In the genomic region with DNA sequence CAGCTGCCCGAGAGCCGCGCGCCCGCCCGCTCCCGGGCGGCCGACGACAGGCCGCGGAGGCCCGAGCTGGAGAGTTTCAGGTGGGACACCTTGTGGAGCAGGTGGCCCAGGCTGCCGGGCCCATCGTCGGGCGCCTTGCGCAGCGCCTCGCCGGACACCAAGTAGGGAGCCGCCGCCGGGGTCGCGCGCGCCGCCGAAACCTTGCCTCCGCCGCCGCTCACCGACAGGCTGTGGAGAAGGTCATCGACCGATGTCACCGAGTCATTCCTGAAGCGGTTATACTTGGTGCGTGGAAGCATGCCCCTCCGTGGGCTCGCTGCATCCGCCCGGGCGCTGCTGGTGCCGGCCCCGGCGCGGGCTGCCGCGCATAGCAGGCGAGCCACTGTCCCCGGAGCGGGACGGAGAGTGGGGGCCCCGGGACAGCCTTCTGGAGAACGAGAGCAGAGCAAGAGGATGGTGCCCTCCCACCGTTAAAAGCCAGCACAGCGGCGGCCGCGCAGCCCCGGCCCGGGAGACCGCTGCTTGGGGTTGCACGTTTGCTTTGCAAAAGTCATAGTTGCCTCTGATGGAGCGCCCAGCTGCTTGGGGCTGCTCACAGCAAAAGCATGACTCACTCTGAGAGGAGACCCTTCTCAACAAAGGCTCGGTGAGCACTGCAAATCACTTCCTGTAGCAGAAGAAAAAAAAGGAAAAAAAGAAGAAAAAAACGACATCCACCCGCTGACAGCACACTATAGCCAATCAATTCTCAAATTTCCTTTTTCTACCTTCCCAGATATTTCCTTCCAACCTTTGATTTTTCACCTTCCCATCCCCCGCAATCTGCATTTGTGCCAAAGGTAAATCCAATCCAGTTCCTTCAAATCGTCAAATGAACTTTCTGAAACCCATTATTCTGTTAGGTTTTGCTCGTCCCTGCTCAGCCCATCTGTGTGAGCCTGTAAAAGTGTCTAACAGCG, we compare ENCODE assay signal across 8 cellular contexts. TPM values are rescaled to one million over a fixed set of nuclear protein-coding genes. Genes with fewer than 3 reads are reported as not detected.
A peak's percentile ranks its signal among the peaks of the same experiment; 100 is the strongest.
DNase-seq lines count a peak whose midpoint lies in the region; ATAC-seq, FAIRE-seq and TF ChIP-seq lines count a peak whose summit lies in the region.

A gene with protein sequence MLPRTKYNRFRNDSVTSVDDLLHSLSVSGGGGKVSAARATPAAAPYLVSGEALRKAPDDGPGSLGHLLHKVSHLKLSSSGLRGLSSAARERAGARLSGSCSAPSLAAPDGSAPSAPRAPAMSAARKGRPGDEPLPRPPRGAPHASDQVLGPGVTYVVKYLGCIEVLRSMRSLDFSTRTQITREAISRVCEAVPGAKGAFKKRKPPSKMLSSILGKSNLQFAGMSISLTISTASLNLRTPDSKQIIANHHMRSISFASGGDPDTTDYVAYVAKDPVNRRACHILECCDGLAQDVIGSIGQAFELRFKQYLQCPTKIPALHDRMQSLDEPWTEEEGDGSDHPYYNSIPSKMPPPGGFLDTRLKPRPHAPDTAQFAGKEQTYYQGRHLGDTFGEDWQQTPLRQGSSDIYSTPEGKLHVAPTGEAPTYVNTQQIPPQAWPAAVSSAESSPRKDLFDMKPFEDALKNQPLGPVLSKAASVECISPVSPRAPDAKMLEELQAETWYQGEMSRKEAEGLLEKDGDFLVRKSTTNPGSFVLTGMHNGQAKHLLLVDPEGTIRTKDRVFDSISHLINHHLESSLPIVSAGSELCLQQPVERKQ (minus strand): TSS at position 657 of the 959 bp plus-strand sequence. CDS start 358 bp downstream, at position 299.

- peaks cover 56% of the 10 kb centered on the region for H3K27me3 Mint-ChIP-seq in activated CD4-positive, alpha-beta memory T cell treated with anti-CD3 and anti-CD28 coated beads for 36 hours

- H3K4me3 Mint-ChIP-seq in activated CD4-positive, alpha-beta memory T cell treated with anti-CD3 and anti-CD28 coated beads for 36 hours: no peak within 1 kb of the TSS

- peak within 1 kb of the TSS; percentile 49 to 72 (median 69) for H3K9ac ChIP-seq in BLaER1 treated with 17β-estradiol and CSF1 and Interleukin-3, amounts not matched to agents 10 nM and 100 nM
- H3K9ac ChIP-seq in endothelial cell of umbilical vein (replicated peaks; ENCODE audit: extremely low read depth, insufficient read depth, low read length): peak within 1 kb of the TSS; percentile 84

- TF ChIP-seq CTCF in endothelial cell of umbilical vein (IDR thresholded peaks at IDR 0.05; ENCODE audit: extremely low read depth in 1 of 2, insufficient read depth in 1 of 2, low read depth in 1 of 2, low read length in 2 of 2): no peak

- peak within 1 kb of the TSS; percentile 63 to 87 (median 82) for H3K4me2 ChIP-seq in BLaER1 treated with 17β-estradiol and CSF1 and Interleukin-3, amounts not matched to agents 10 nM and 100 nM
- H3K4me2 ChIP-seq in endothelial cell of umbilical vein (ENCODE audit: insufficient read depth, low read length): peak within 1 kb of the TSS; percentile 89

- no peak within 1 kb of the TSS for H3K27ac Mint-ChIP-seq in activated CD4-positive, alpha-beta memory T cell treated with anti-CD3 and anti-CD28 coated beads for 36 hours

- H3K9me1 ChIP-seq in endothelial cell of umbilical vein (replicated peaks; ENCODE audit: control insufficient read depth, extremely low read depth, insufficient read depth, low read length): no peaks in the 10 kb centered on the region

- H4K20me1 ChIP-seq in BLaER1 treated with 17β-estradiol and CSF1 and Interleukin-3, amounts not matched to agents 10 nM and 100 nM: no peaks in the 10 kb centered on the region
- H4K20me1 ChIP-seq in endothelial cell of umbilical vein (replicated peaks; ENCODE audit: control insufficient read depth, extremely low read depth, insufficient read depth, low read length): no peaks in the 10 kb centered on the region

- H3K9me3 Mint-ChIP-seq in activated CD4-positive, alpha-beta memory T cell treated with anti-CD3 and anti-CD28 coated beads for 36 hours: no peaks in the 10 kb centered on the region

- POLR2A ChIA-PET in endothelial cell of umbilical vein (lab: Charles Lee): no interaction called here
- POLR2A ChIA-PET in activated CD4-positive, alpha-beta memory T cell treated with anti-CD3 and anti-CD28 coated beads for 36 hours (lab: Charles Lee): no interaction called here

- H3K27me3 ChIP-seq in BLaER1 treated with 17β-estradiol and CSF1 and Interleukin-3, amounts not matched to agents 10 nM and 100 nM: peaks cover 4 to 16% (median 12%) of the 10 kb centered on the region in 11 experiments; a peak in 18 of 22 replicates
- H3K27me3 ChIP-seq in endothelial cell of umbilical vein (ENCODE audit: control insufficient read depth in 2 of 2, insufficient read depth in 2 of 2, low read length in 2 of 2): peaks cover 15 to 26% of the 10 kb centered on the region in 2 experiments
- H3K27me3 ChIP-seq in neuron (ENCODE audit: insufficient read depth, low read length): no peaks in the 10 kb centered on the region

- no peaks in the 10 kb centered on the region for H3K36me3 Mint-ChIP-seq in activated CD4-positive, alpha-beta memory T cell treated with anti-CD3 and anti-CD28 coated beads for 36 hours

- no peaks in the 10 kb centered on the region for H3K36me3 ChIP-seq in BLaER1 treated with 17β-estradiol and CSF1 and Interleukin-3, amounts not matched to agents 10 nM and 100 nM
- H3K36me3 ChIP-seq in endothelial cell of umbilical vein (ENCODE audit: control insufficient read depth in 2 of 2, extremely low read depth in 1 of 2, insufficient read depth in 2 of 2, low read length in 2 of 2) (no peaks in the 10 kb centered on the region), neuron (ENCODE audit: insufficient read depth, low read length) (no peaks in the 10 kb centered on the region)

- H3K4me3 ChIP-seq in BLaER1 treated with 17β-estradiol and CSF1 and Interleukin-3, amounts not matched to agents 10 nM and 100 nM: peak within 1 kb of the TSS; percentile 41 to 64 (median 49)
- peak within 1 kb of the TSS; percentile 47 to 65 (median 64) for H3K4me3 ChIP-seq in endothelial cell of umbilical vein (replicated peaks in 1 of 3; ENCODE audit: insufficient read depth in 1 of 3, low read depth in 1 of 3, low read length in 3 of 3)
- H3K4me3 ChIP-seq in neuron (ENCODE audit: low read length): peak within 1 kb of the TSS; percentile 77

- no peak for TF ChIP-seq POLR2A in endothelial cell of umbilical vein (IDR thresholded peaks at IDR 0.05; ENCODE audit: low read depth, low read length)

- peak within 1 kb of the TSS; percentile 91 for H2AFZ ChIP-seq in endothelial cell of umbilical vein (ENCODE audit: low read depth, low read length)
- peak within 1 kb of the TSS; percentile 51 for H2AFZ ChIP-seq in neuron (ENCODE audit: low read depth, low read length)

- no peaks in the 10 kb centered on the region for H3K9me3 ChIP-seq in BLaER1 treated with 17β-estradiol and CSF1 and Interleukin-3, amounts not matched to agents 10 nM and 100 nM (replicated peaks in 1 of 11)
- H3K9me3 ChIP-seq in endothelial cell of umbilical vein (replicated peaks; ENCODE audit: control insufficient read depth, insufficient read depth, low read length) (no peaks in the 10 kb centered on the region), neuron (ENCODE audit: low read length) (no peaks in the 10 kb centered on the region)

- intact Hi-C loops in endothelial cell of umbilical vein (cut with micrococcal nuclease): no loop called here
- intact Hi-C loops in activated CD4-positive, alpha-beta memory T cell treated with anti-CD3 and anti-CD28 coated beads for 36 hours (cut with micrococcal nuclease): no loop called here

- H3K4me1 Mint-ChIP-seq in activated CD4-positive, alpha-beta memory T cell treated with anti-CD3 and anti-CD28 coated beads for 36 hours (ENCODE audit: low read depth): peaks cover 16% of the 10 kb centered on the region

- no TSS peak for BruUV-seq in endothelial cell of umbilical vein (replicated peaks; lab: Mats Ljungman, UMichigan)

- peak; percentile 83 for FAIRE-seq in endothelial cell of umbilical vein (lab: Jason Lieb, UNC)

- CTCF ChIA-PET in endothelial cell of umbilical vein (lab: Charles Lee): interaction anchor here (1.6 kb wide), 1 partner anchor 100 kb away, joined by 7 read pairs; no protein-coding TSS in a partner anchor
- CTCF ChIA-PET in activated CD4-positive, alpha-beta memory T cell treated with anti-CD3 and anti-CD28 coated beads for 36 hours (lab: Charles Lee): no interaction called here

- DNase-seq in NCI-H345 treated with DMSO at 0.1 percent for 48 hours (lab: John Stamatoyannopoulos, UW; ENCODE audit: unreplicated experiment) (peak; percentile 2), endothelial cell of umbilical vein (ENCODE audit: low read depth, low spot score) (peak; percentile 50)
- no peak for DNase-seq in stimulated activated naive CD4-positive, alpha-beta T cell (lab: John Stamatoyannopoulos, UW)
- no peak for DNase-seq in activated CD4-positive, alpha-beta memory T cell treated with anti-CD3 and anti-CD28 coated beads for 36 hours

- H3K79me2 ChIP-seq in endothelial cell of umbilical vein (ENCODE audit: control insufficient read depth, insufficient read depth, low read length): peaks cover 3% of the 10 kb centered on the region

- H3K27ac ChIP-seq in BLaER1 treated with 17β-estradiol and CSF1 and Interleukin-3, amounts not matched to agents 10 nM and 100 nM: peak within 1 kb of the TSS in 10 of 11 experiments; percentile 53 to 80 (median 74); a peak in 21 of 22 replicates
- H3K27ac ChIP-seq in endothelial cell of umbilical vein (ENCODE audit: insufficient read depth, low read depth, low read length): peak within 1 kb of the TSS; percentile 83

- ATAC-seq in HG02885 (IDR thresholded peaks at IDR 0.05; ENCODE audit: poor library complexity, unreplicated experiment) (no peak), GM19035 (IDR thresholded peaks at IDR 0.05; ENCODE audit: unreplicated experiment) (no peak)

- dilution Hi-C loops in endothelial cell of umbilical vein (cut with MboI; ENCODE audit: extremely low pct_ligation_motif_present, low sequenced_read_pairs): no loop called here

- peaks cover 16 to 35% (median 25%) of the 10 kb centered on the region in 10 experiments for H3K4me1 ChIP-seq in BLaER1 treated with 17β-estradiol and CSF1 and Interleukin-3, amounts not matched to agents 10 nM and 100 nM
- peaks cover 31% of the 10 kb centered on the region for H3K4me1 ChIP-seq in endothelial cell of umbilical vein (ENCODE audit: control insufficient read depth, extremely low read depth, insufficient read depth, low read length)
- H3K4me1 ChIP-seq in neuron (ENCODE audit: insufficient read depth, low read length): peaks cover 59% of the 10 kb centered on the region

RNA-seq across cellular contexts. Expression of the gene that starts here (rescaled TPM):
- 0.16 and 2.0 TPM in 2 replicates for total RNA-seq in endothelial cell of umbilical vein
- polyA plus RNA-seq in endothelial cell of umbilical vein: 1.0 and 1.1 TPM in 2 replicates
- polyA plus RNA-seq in endothelial cell of umbilical vein (2011; cell fraction: cytosol; rRNA removed): 1.0 and 1.3 TPM in 2 replicates
- polyA plus RNA-seq in endothelial cell of umbilical vein (2011; cell fraction: nucleus; rRNA removed): 1.8 and 2.1 TPM in 2 replicates
- 1.6 and 2.2 TPM in 2 replicates for polyA plus RNA-seq in endothelial cell of umbilical vein (2012)
- 1.8 and 2.6 TPM in 2 replicates for polyA minus RNA-seq in endothelial cell of umbilical vein
- 0.51 TPM for polyA minus RNA-seq in endothelial cell of umbilical vein (2011; cell fraction: cytosol; rRNA and poly(A)+ RNA removed)
- 1.2 TPM in 2 replicates for polyA minus RNA-seq in endothelial cell of umbilical vein (2011; cell fraction: nucleus; rRNA and poly(A)+ RNA removed)
- not detected for total RNA-seq in activated CD4-positive, alpha-beta memory T cell treated with anti-CD3 and anti-CD28 coated beads for 36 hours

Comparison
In these comparisons a context has a peak if more than half of its experiments do, and no peak if none do; other contexts are left out.
1. DNase-seq: peak in NCI-H345 treated with DMSO at 0.1 percent for 48 hours (single experiment) and endothelial cell of umbilical vein (single experiment); none in stimulated activated naive CD4-positive, alpha-beta T cell (0 of 6) and activated CD4-positive, alpha-beta memory T cell treated with anti-CD3 and anti-CD28 coated beads for 36 hours (single experiment).
2. Peak in every context shown above with its lines, with median percentiles within 50 percentile points of each other: H3K4me3 ChIP-seq.